In the genomic region with DNA sequence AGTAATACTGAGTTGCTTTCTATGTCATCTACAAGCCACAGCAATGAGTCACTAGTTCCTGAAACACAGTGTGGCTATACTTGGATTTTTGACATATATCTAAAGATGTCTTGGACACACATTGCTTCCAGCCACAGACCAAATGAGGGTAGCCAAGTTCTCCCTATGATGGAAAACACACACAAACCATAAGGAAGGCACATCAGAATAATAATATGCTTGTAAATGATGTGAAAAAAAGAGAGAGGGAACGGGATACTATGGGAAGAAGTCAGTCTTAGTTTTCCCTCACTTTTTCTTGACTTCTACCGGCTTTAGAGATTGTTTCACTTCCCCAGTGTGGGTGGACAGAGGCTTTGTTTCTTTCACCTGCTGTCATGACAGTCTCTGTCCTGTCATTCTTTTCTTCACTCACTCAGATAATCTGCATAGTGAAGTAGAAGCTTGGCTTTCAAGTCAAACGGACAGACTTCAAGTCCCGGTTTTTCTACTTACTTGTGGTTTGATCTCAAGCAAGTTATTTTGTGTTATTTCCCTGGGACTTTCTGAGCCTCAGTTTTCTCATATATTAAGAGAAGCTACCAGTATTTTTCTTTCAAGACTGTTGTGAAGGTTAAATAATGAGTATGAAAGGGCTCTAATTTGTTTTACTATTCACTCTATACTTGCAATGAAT, we compare ENCODE assay signal across 11 cellular contexts. TPM values are rescaled to one million over a fixed set of nuclear protein-coding genes. Genes with fewer than 3 reads are reported as not detected.
DNase-seq lines count a peak whose midpoint lies in the region; ATAC-seq and TF ChIP-seq lines count a peak whose summit lies in the region.
"Had no signal": no experiment of that assay in that cellular context is flagged by ENCODE, and none has a peak within 500 bp of the region (broad histone marks: within the 10 kb centered on the region; RNA-seq: fewer than 3 reads in every experiment).

No MANE protein-coding gene starts in this region.

- H2BK15ac ChIP-seq in mesenchymal stem cell (ENCODE audit: low read depth, poor library complexity, severe bottlenecking), result no peak overlapping the region

- no peak overlapping the region for H4K8ac ChIP-seq in mesenchymal stem cell (ENCODE audit: low read length)

- H2BK5ac ChIP-seq in mesenchymal stem cell (ENCODE audit: low read depth, low read length, poor library complexity, severe bottlenecking), result no peak overlapping the region

- H3K27me3 ChIP-seq in ascending aorta (no peaks in the 10 kb centered on the region), mesenchymal stem cell (ENCODE audit: control insufficient read depth in 1 of 2, insufficient read depth in 1 of 2, low read length in 2 of 2) (no peaks in the 10 kb centered on the region)

- H3K4ac ChIP-seq in mesenchymal stem cell (ENCODE audit: low read depth in 1 of 2, low read length in 2 of 2), result no peak overlapping the region

- peak overlapping the region; percentile 78 for H3K27ac Mint-ChIP-seq in dendritic cell treated with granulocyte-macrophage colony-stimulating factor and Interleukin-4, amounts not matched to agents 40 ng/mL and 50 ng/mL, for 4 days

- H3K36me3 ChIP-seq in ascending aorta, result no peaks in the 10 kb centered on the region
- H3K36me3 ChIP-seq in mesenchymal stem cell (ENCODE audit: control insufficient read depth in 1 of 2, insufficient read depth in 2 of 2, low read depth in 1 of 2, low read length in 2 of 2), result no peaks in the 10 kb centered on the region

- no peak overlapping the region for H3K14ac ChIP-seq in mesenchymal stem cell (ENCODE audit: low read length in 2 of 2)

- H3K23ac ChIP-seq in mesenchymal stem cell (ENCODE audit: low read length in 2 of 2), result no peak overlapping the region

- H3K9ac ChIP-seq in mesenchymal stem cell (ENCODE audit: low read length), result no peak overlapping the region

- H3K4me3 ChIP-seq in ascending aorta (no peak overlapping the region), mesenchymal stem cell (ENCODE audit: insufficient read depth in 1 of 2, low read depth in 1 of 2, low read length in 2 of 2) (no peak overlapping the region)

- no peak overlapping the region for H3K27ac ChIP-seq in ascending aorta
- no peak overlapping the region for H3K27ac ChIP-seq in mesenchymal stem cell (ENCODE audit: low read length, poor library complexity, severe bottlenecking)

- no peak overlapping the region for H2BK12ac ChIP-seq in mesenchymal stem cell (ENCODE audit: low read length in 2 of 2)

- DNase-seq in glomerular visceral epithelial cell (ENCODE audit: extremely low spot score) (no peak), ascending aorta (ENCODE audit: low spot score in 2 of 2) (no peak), T-helper 9 cell (no peak), mesenchymal stem cell (no peak)
- DNase-seq: effector memory CD4-positive, alpha-beta T cell had no signal

- peak overlapping the region; percentile 26 for H3K4me3 Mint-ChIP-seq in dendritic cell treated with granulocyte-macrophage colony-stimulating factor and Interleukin-4, amounts not matched to agents 40 ng/mL and 50 ng/mL, for 4 days

- intact Hi-C loops in dendritic cell treated with granulocyte-macrophage colony-stimulating factor and Interleukin-4, amounts not matched to agents 40 ng/mL and 50 ng/mL, for 4 days (cut with micrococcal nuclease), result no loop called here
- intact Hi-C loops in ascending aorta (cut with DNase I), result no loop called here

- H3K27me3 Mint-ChIP-seq in dendritic cell treated with granulocyte-macrophage colony-stimulating factor and Interleukin-4, amounts not matched to agents 40 ng/mL and 50 ng/mL, for 4 days, result no peaks in the 10 kb centered on the region

- ATAC-seq in GM18868 (IDR thresholded peaks at IDR 0.05; ENCODE audit: unreplicated experiment) (peak; percentile 98), GM21576 (IDR thresholded peaks at IDR 0.05; ENCODE audit: unreplicated experiment) (peak; percentile 98), HG03521 (IDR thresholded peaks at IDR 0.05; ENCODE audit: unreplicated experiment) (peak; percentile 97)
- ATAC-seq: HCT116, SK-N-SH treated with all-trans-retinoic acid at 6 μM for 48 hours had no signal

- no peaks in the 10 kb centered on the region for H3K79me1 ChIP-seq in mesenchymal stem cell (replicated peaks; ENCODE audit: low read length, poor library complexity, severe bottlenecking)

- H3K9me3 Mint-ChIP-seq in dendritic cell treated with granulocyte-macrophage colony-stimulating factor and Interleukin-4, amounts not matched to agents 40 ng/mL and 50 ng/mL, for 4 days, result no peaks in the 10 kb centered on the region

- no peak overlapping the region for H3K18ac ChIP-seq in mesenchymal stem cell (ENCODE audit: low read depth in 1 of 2, low read length in 2 of 2)

- H3K4me2 ChIP-seq in mesenchymal stem cell (ENCODE audit: low read length, poor library complexity, severe bottlenecking), result no peak overlapping the region

- H3K9me3 ChIP-seq in ascending aorta (no peaks in the 10 kb centered on the region), mesenchymal stem cell (ENCODE audit: control insufficient read depth, low read length) (no peaks in the 10 kb centered on the region)

- no CpG with 5 or more reads among the region's 4 CpGs for WGBS in mesenchymal stem cell

- no peak overlapping the region for H4K91ac ChIP-seq in mesenchymal stem cell (ENCODE audit: low read length)

- H3K36me3 Mint-ChIP-seq in dendritic cell treated with granulocyte-macrophage colony-stimulating factor and Interleukin-4, amounts not matched to agents 40 ng/mL and 50 ng/mL, for 4 days (ENCODE audit: low read depth), result no peaks in the 10 kb centered on the region

- no peak overlapping the region for H2BK120ac ChIP-seq in mesenchymal stem cell (ENCODE audit: low read depth, low read length)

- H3K4me1 Mint-ChIP-seq in dendritic cell treated with granulocyte-macrophage colony-stimulating factor and Interleukin-4, amounts not matched to agents 40 ng/mL and 50 ng/mL, for 4 days (ENCODE audit: low read depth), result peaks cover 11% of the 10 kb centered on the region

- no peak for TF ChIP-seq CTCF in ascending aorta (IDR thresholded peaks at IDR 0.05)

- H2AK5ac ChIP-seq in mesenchymal stem cell (ENCODE audit: low read length, severe bottlenecking), result no peak overlapping the region

- H3K4me1 ChIP-seq in ascending aorta (no peaks in the 10 kb centered on the region), mesenchymal stem cell (ENCODE audit: control insufficient read depth, insufficient read depth, low read depth, low read length) (no peaks in the 10 kb centered on the region)

- no peak overlapping the region for H2AFZ ChIP-seq in mesenchymal stem cell (ENCODE audit: low read depth, low read length)

RNA-seq across cellular contexts. Expression of gene P2RY10, which starts 34.7 kb away (rescaled TPM):
- not detected for total RNA-seq in ascending aorta
- not detected for polyA plus RNA-seq in mesenchymal stem cell (2013, experiment 1 of 2)
- polyA plus RNA-seq in mesenchymal stem cell (2013, experiment 2 of 2), result not detected
